In the genomic region with DNA sequence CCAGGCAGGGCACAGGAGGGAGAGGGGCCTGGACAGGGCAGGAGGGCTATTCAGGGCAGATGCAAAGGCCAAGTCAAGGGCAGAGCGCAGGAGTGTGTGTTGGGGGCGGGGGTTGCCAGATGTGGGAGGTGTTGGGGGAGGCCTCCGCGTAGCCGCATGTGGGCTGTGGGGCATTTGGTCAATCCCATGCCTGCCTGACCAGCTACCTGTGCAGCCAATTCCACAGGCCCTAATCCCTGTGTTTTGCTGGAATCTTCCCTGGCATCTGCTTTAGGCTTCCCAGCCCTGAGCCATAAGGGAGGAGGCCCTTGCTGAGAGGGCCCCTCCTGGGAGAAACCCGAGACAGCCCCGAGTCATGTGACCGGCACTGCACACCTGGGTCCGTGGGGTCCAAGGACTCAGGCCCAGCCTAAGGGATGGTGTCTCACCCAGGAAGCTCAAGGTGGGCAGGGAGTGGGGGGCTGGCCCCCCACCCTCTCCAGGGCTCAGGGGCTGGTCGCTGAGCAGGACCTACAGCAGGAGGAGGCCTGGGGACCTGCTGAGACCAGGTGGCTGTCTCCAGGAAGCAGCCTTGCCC, we compare ENCODE assay signal across 8 cellular contexts. TPM values are rescaled to one million over a fixed set of nuclear protein-coding genes. Genes with fewer than 3 reads are reported as not detected.
DNase-seq lines count a peak whose midpoint lies in the region; ATAC-seq lines count a peak whose summit lies in the region.

No MANE protein-coding gene starts in this region.

- no peaks in the 10 kb centered on the region for H3K9me3 ChIP-seq in BLaER1 treated with 17β-estradiol and CSF1 and Interleukin-3, amounts not matched to agents 10 nM and 100 nM (replicated peaks in 1 of 11)
- no peaks in the 10 kb centered on the region for H3K9me3 ChIP-seq in mesenchymal stem cell (ENCODE audit: control insufficient read depth, low read length)

- ATAC-seq in GM18909 (IDR thresholded peaks at IDR 0.05; ENCODE audit: poor library complexity, unreplicated experiment) (peak; percentile 17), HG03354 (IDR thresholded peaks at IDR 0.05; ENCODE audit: poor library complexity, severe bottlenecking, unreplicated experiment) (no peak)

- no peaks in the 10 kb centered on the region for H3K9me3 Mint-ChIP-seq in activated naive CD8-positive, alpha-beta T cell (ENCODE audit: low read depth)

- H3K4me3 Mint-ChIP-seq in activated naive CD8-positive, alpha-beta T cell, result peak overlapping the region; percentile 66

- H3K4me1 Mint-ChIP-seq in activated naive CD8-positive, alpha-beta T cell (ENCODE audit: low read depth), result peaks cover 73% of the 10 kb centered on the region

- H3K36me3 ChIP-seq in BLaER1 treated with 17β-estradiol and CSF1 and Interleukin-3, amounts not matched to agents 10 nM and 100 nM, result peaks cover 0 to 23% (median 14%) of the 10 kb centered on the region in 11 experiments; a peak in 16 of 22 replicates
- peaks cover 6 to 50% of the 10 kb centered on the region in 2 experiments for H3K36me3 ChIP-seq in mesenchymal stem cell (ENCODE audit: control insufficient read depth in 1 of 2, insufficient read depth in 2 of 2, low read depth in 1 of 2, low read length in 2 of 2)

- peak overlapping the region; percentile 86 for H4K91ac ChIP-seq in mesenchymal stem cell (ENCODE audit: low read length)

- H3K23ac ChIP-seq in mesenchymal stem cell (ENCODE audit: low read length in 2 of 2), result no peak overlapping the region

- peaks cover 0 to under 1% (median 0%) of the 10 kb centered on the region in 11 experiments; a peak in 2 of 22 replicates for H3K27me3 ChIP-seq in BLaER1 treated with 17β-estradiol and CSF1 and Interleukin-3, amounts not matched to agents 10 nM and 100 nM
- no peaks in the 10 kb centered on the region for H3K27me3 ChIP-seq in mesenchymal stem cell (ENCODE audit: control insufficient read depth in 1 of 2, insufficient read depth in 1 of 2, low read length in 2 of 2)

- no peaks in the 10 kb centered on the region for H4K20me1 ChIP-seq in BLaER1 treated with 17β-estradiol and CSF1 and Interleukin-3, amounts not matched to agents 10 nM and 100 nM

- peak overlapping the region; percentile 90 to 96 (median 94) for H3K27ac ChIP-seq in BLaER1 treated with 17β-estradiol and CSF1 and Interleukin-3, amounts not matched to agents 10 nM and 100 nM
- H3K27ac ChIP-seq in mesenchymal stem cell (ENCODE audit: low read length, poor library complexity, severe bottlenecking), result peak overlapping the region; percentile 77

- H4K8ac ChIP-seq in mesenchymal stem cell (ENCODE audit: low read length), result peak overlapping the region; percentile 42

- peak overlapping the region in 9 of 10 experiments; percentile 9 to 53 (median 27); a peak in 10 of 20 replicates for H3K4me3 ChIP-seq in BLaER1 treated with 17β-estradiol and CSF1 and Interleukin-3, amounts not matched to agents 10 nM and 100 nM
- peak overlapping the region in 1 of 2 experiments; percentile 44 for H3K4me3 ChIP-seq in mesenchymal stem cell (ENCODE audit: insufficient read depth in 1 of 2, low read depth in 1 of 2, low read length in 2 of 2)

- peak overlapping the region; percentile 56 for H2BK15ac ChIP-seq in mesenchymal stem cell (ENCODE audit: low read depth, poor library complexity, severe bottlenecking)

- H2BK12ac ChIP-seq in mesenchymal stem cell (ENCODE audit: low read length in 2 of 2), result peak overlapping the region in 1 of 2 experiments; percentile 94

- peak overlapping the region; percentile 18 for H2AFZ ChIP-seq in mesenchymal stem cell (ENCODE audit: low read depth, low read length)

- H3K27ac Mint-ChIP-seq in activated naive CD8-positive, alpha-beta T cell, result peak overlapping the region; percentile 98

- H3K36me3 Mint-ChIP-seq in activated naive CD8-positive, alpha-beta T cell, result peaks cover under 1% of the 10 kb centered on the region

- no peaks in the 10 kb centered on the region for H3K27me3 Mint-ChIP-seq in activated naive CD8-positive, alpha-beta T cell

- peak overlapping the region; percentile 51 to 96 for H3K4ac ChIP-seq in mesenchymal stem cell (ENCODE audit: low read depth in 1 of 2, low read length in 2 of 2)

- H2BK5ac ChIP-seq in mesenchymal stem cell (ENCODE audit: low read depth, low read length, poor library complexity, severe bottlenecking), result peak overlapping the region; percentile 3

- peak overlapping the region in 1 of 2 experiments; percentile 76 for H3K14ac ChIP-seq in mesenchymal stem cell (ENCODE audit: low read length in 2 of 2)

- H3K4me2 ChIP-seq in BLaER1 treated with 17β-estradiol and CSF1 and Interleukin-3, amounts not matched to agents 10 nM and 100 nM, result peak overlapping the region; percentile 95 to 99 (median 97)
- no peak overlapping the region for H3K4me2 ChIP-seq in mesenchymal stem cell (ENCODE audit: low read length, poor library complexity, severe bottlenecking)

- H2BK120ac ChIP-seq in mesenchymal stem cell (ENCODE audit: low read depth, low read length), result peak overlapping the region; percentile 22

- H3K18ac ChIP-seq in mesenchymal stem cell (ENCODE audit: low read depth in 1 of 2, low read length in 2 of 2), result peak overlapping the region; percentile 89 to 94

- peak overlapping the region; percentile 62 for H2AK5ac ChIP-seq in mesenchymal stem cell (ENCODE audit: low read length, severe bottlenecking)

- WGBS in mesenchymal stem cell, result 89% methylated on average over 10 of the region's 10 CpGs

- H3K4me1 ChIP-seq in BLaER1 treated with 17β-estradiol and CSF1 and Interleukin-3, amounts not matched to agents 10 nM and 100 nM, result peaks cover 72 to 94% (median 90%) of the 10 kb centered on the region in 10 experiments
- peaks cover 33% of the 10 kb centered on the region for H3K4me1 ChIP-seq in mesenchymal stem cell (ENCODE audit: control insufficient read depth, insufficient read depth, low read depth, low read length)

- peaks cover 18% of the 10 kb centered on the region for H3K79me1 ChIP-seq in mesenchymal stem cell (replicated peaks; ENCODE audit: low read length, poor library complexity, severe bottlenecking)

- DNase-seq in HK-2 (ENCODE audit: unreplicated experiment) (peak; percentile 9), mesenchymal stem cell (no peak), NCI-H1092 treated with DMSO at 0.1 percent for 48 hours (lab: John Stamatoyannopoulos, UW) (no peak)
- no peak for DNase-seq in stimulated activated naive CD4-positive, alpha-beta T cell treated with Interleukin-2 at 50 U/mL for 16 hours (lab: John Stamatoyannopoulos, UW)

- peak overlapping the region; percentile 74 to 85 (median 83) for H3K9ac ChIP-seq in BLaER1 treated with 17β-estradiol and CSF1 and Interleukin-3, amounts not matched to agents 10 nM and 100 nM
- peak overlapping the region; percentile 58 for H3K9ac ChIP-seq in mesenchymal stem cell (ENCODE audit: low read length)

RNA-seq across cellular contexts. Expression of gene RFX1, which starts 20.3 kb away (rescaled TPM):
- polyA plus RNA-seq in mesenchymal stem cell (2013, experiment 1 of 2), result 6.8 TPM
- polyA plus RNA-seq in mesenchymal stem cell (2013, experiment 2 of 2), result 6.4 TPM

RNA-seq across cellular contexts. Expression of gene DCAF15, which starts 33.5 kb away (rescaled TPM):
- polyA plus RNA-seq in mesenchymal stem cell (2013, experiment 1 of 2), result 14.8 TPM
- polyA plus RNA-seq in mesenchymal stem cell (2013, experiment 2 of 2), result 14.2 TPM

RNA-seq across cellular contexts. Expression of gene RLN3, which starts 42.1 kb away (rescaled TPM):
- polyA plus RNA-seq in mesenchymal stem cell (2013, experiment 1 of 2), result not detected
- polyA plus RNA-seq in mesenchymal stem cell (2013, experiment 2 of 2), result not detected

RNA-seq across cellular contexts. Expression of gene IL27RA, which starts 45.7 kb away (rescaled TPM):
- polyA plus RNA-seq in mesenchymal stem cell (2013, experiment 1 of 2), result 7.5 TPM
- 7.9 TPM for polyA plus RNA-seq in mesenchymal stem cell (2013, experiment 2 of 2)

RNA-seq across cellular contexts. Expression of gene PODNL1, which starts 47.6 kb away (rescaled TPM):
- 4.7 TPM for polyA plus RNA-seq in mesenchymal stem cell (2013, experiment 1 of 2)
- 3.7 TPM for polyA plus RNA-seq in mesenchymal stem cell (2013, experiment 2 of 2)
